Comparison of ENCODE assay signal across 23 cellular contexts in the genomic region with DNA sequence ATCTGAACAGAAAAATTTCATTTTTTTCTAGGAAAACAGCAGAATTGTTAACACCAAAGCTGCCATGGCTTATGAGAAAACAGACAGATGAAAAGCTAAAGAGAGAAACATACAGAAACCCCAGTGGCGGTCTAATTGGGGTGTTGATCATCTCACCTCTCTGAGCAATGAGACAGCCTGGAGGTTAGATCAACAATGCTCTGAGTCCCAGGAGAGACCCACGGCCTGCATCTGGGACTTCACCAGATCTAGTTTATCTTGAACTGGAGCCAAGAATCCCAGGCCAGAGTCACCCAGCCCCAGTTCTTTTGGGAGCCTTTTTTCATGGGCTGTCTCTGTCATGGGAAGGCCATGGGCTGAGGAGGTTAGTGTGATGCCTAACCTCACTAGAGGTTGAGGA. TPM values are rescaled to one million over a fixed set of nuclear protein-coding genes. Genes with fewer than 3 reads are reported as not detected.
"Had no signal": no experiment of that assay in that cellular context is flagged by ENCODE, and none has a peak within 500 bp of the region (broad histone marks: within the 10 kb centered on the region; RNA-seq: fewer than 3 reads in every experiment).

No MANE protein-coding gene starts in this region.

- H3K36me3 Mint-ChIP-seq: activated naive CD8-positive, alpha-beta T cell; natural killer cell; WTC11 had no signal

- ATAC-seq: activated CD8-positive, alpha-beta T cell treated with anti-CD3 and anti-CD28 coated beads, Interleukin-2, amount 10 ng/mL, durations not matched to agents 7 days and 5 days; gastroesophageal sphincter; natural killer cell; WTC11 had no signal

- H3K4me3 ChIP-seq: breast epithelium, gastroesophageal sphincter, hepatocyte, left ventricle myocardium inferior, tibial artery, uterus had no signal

- H3K27ac ChIP-seq: breast epithelium, epithelial cell of prostate, gastroesophageal sphincter, hepatocyte, left ventricle myocardium inferior, uterus had no signal

- H3K9me3 ChIP-seq: breast epithelium, gastroesophageal sphincter, left ventricle myocardium inferior, tibial artery, uterus had no signal

- H3K27ac Mint-ChIP-seq: activated CD8-positive, alpha-beta T cell treated with anti-CD3 and anti-CD28 coated beads, Interleukin-2, amount 10 ng/mL, durations not matched to agents 7 days and 5 days; activated naive CD8-positive, alpha-beta T cell; natural killer cell; T-helper 1 cell treated with Interleukin-12 subunit alpha and Interleukin-12 subunit beta and Interleukin-4 antibody, amounts not matched to agents 30 μg/mL and 1 μg/mL, for 36 hours; WTC11 had no signal

- H3K36me3 ChIP-seq: breast epithelium, gastroesophageal sphincter, left ventricle myocardium inferior, uterus had no signal

- H3K27me3 ChIP-seq: breast epithelium, gastroesophageal sphincter, tibial artery, uterus had no signal

- DNase-seq: activated CD4-positive, alpha-beta T cell treated with anti-CD3 and anti-CD28 coated beads for 48 hours; activated CD8-positive, alpha-beta memory T cell treated with anti-CD3 and anti-CD28 coated beads, Interleukin-2, amount 50 U/mL, for 4 hours; activated CD8-positive, alpha-beta T cell treated with anti-CD3 and anti-CD28 coated beads, Interleukin-2, amount 10 ng/mL, durations not matched to agents 7 days and 5 days; activated gamma-delta T cell; activated T-cell treated with anti-CD3 and anti-CD28 coated beads, Interleukin-2, amount 50 U/mL, for 48 hours; amygdala; cerebellar nuclear complex; islet precursor cell; left ventricle myocardium inferior; mesenchymal stem cell; natural killer cell; small intestine; stimulated activated CD4-positive, alpha-beta T cell treated with anti-CD3 and anti-CD28 coated beads, Interleukin-4, amount 100 ng/mL, for 24 hours; stimulated activated naive CD4-positive, alpha-beta T cell; tibial artery; uterus had no signal

- H3K4me3 Mint-ChIP-seq: activated CD8-positive, alpha-beta T cell treated with anti-CD3 and anti-CD28 coated beads, Interleukin-2, amount 10 ng/mL, durations not matched to agents 7 days and 5 days; activated naive CD8-positive, alpha-beta T cell; natural killer cell; T-helper 1 cell treated with Interleukin-12 subunit alpha and Interleukin-12 subunit beta and Interleukin-4 antibody, amounts not matched to agents 30 μg/mL and 1 μg/mL, for 36 hours; WTC11 had no signal

- H3K9me3 Mint-ChIP-seq: natural killer cell; T-helper 1 cell treated with Interleukin-12 subunit alpha and Interleukin-12 subunit beta and Interleukin-4 antibody, amounts not matched to agents 30 μg/mL and 1 μg/mL, for 36 hours had no signal

- H3K4me1 Mint-ChIP-seq: natural killer cell, WTC11 had no signal

RNA-seq across cellular contexts. Expression of a gene that starts 3.5 kb away (rescaled TPM):
- total RNA-seq: activated CD8-positive, alpha-beta T cell treated with anti-CD3 and anti-CD28 coated beads, Interleukin-2, amount 10 ng/mL, durations not matched to agents 7 days and 5 days; natural killer cell had no signal
